ENCODE assay signal across 10 cellular contexts in genomic region chr16:4976079-4976478, GRCh38. TPM values are rescaled to one million over a fixed set of nuclear protein-coding genes. Genes with fewer than 3 reads are reported as not detected.
DNase-seq lines count a peak whose midpoint lies in the region; ATAC-seq and TF ChIP-seq lines count a peak whose summit lies in the region.
"Had no signal": no experiment of that assay in that cellular context is flagged by ENCODE, and none has a peak within 500 bp of the region (broad histone marks: within the 10 kb centered on the region; RNA-seq: fewer than 3 reads in every experiment).

No MANE protein-coding gene starts in this region.

- BruUV-seq in OCI-LY7 (replicated peaks; lab: Mats Ljungman, UMichigan): no TSS peak

- ATAC-seq in GM19395 (IDR thresholded peaks at IDR 0.05; ENCODE audit: unreplicated experiment): peak; percentile 99
- ATAC-seq in HG03039 (IDR thresholded peaks at IDR 0.05; ENCODE audit: unreplicated experiment): peak; percentile 77

- peaks cover 13% of the 10 kb centered on the region for H3K27me3 Mint-ChIP-seq in type B pancreatic cell

- WGBS in transverse colon (ENCODE audit: low coverage in 1 of 2), 2 donors: 80 to 82% methylated on average over 2 of the region's 2 CpGs
- WGBS in adrenal gland, 4 donors: 82 to 97% (median 91%) methylated on average over 2 of the region's 2 CpGs

- CTCF ChIA-PET in OCI-LY7 (lab: Charles Lee; ENCODE audit: unreplicated experiment): interaction anchor here (0.6 kb wide), 1 partner anchor 339 kb away, joined by 3 read pairs; no protein-coding TSS in a partner anchor

- no peaks in the 10 kb centered on the region for H3K36me3 Mint-ChIP-seq in type B pancreatic cell

- DNase-seq in OCI-LY7 (ENCODE audit: low spot score) (peak; percentile 96), transverse colon (no peak), putamen (ENCODE audit: low spot score) (no peak), type B pancreatic cell (ENCODE audit: extremely low spot score, unreplicated experiment) (no peak), adrenal gland (no peak)
- DNase-seq: NCI-H1436 had no signal

- POLR2A ChIA-PET in OCI-LY7 (lab: Charles Lee): interaction anchor here (0.6 to 1.0 kb wide), 3 partner anchors 11 to 697 kb away, joined by 4 read pairs; no protein-coding TSS in a partner anchor

- intact Hi-C loops in OCI-LY7 (cut with micrococcal nuclease; ENCODE audit: unreplicated experiment): no loop called here
- intact Hi-C loops in transverse colon (cut with DNase I; ENCODE audit: low total_unique reads): no loop called here
- intact Hi-C loops in adrenal gland (cut with DNase I): no loop called here

- no peaks in the 10 kb centered on the region for H3K27me3 ChIP-seq in transverse colon
- no peaks in the 10 kb centered on the region for H3K27me3 ChIP-seq in adrenal gland
- H3K27me3 ChIP-seq: cardiac muscle cell had no signal

- no peak overlapping the region for H3K4me3 Mint-ChIP-seq in type B pancreatic cell

- TF ChIP-seq POLR2A in transverse colon (IDR thresholded peaks at IDR 0.05) (no peak), adrenal gland (IDR thresholded peaks at IDR 0.05) (no peak)

- H4K20me1 ChIP-seq in OCI-LY7 (ENCODE audit: insufficient read depth, low read length): no peaks in the 10 kb centered on the region

- no peaks in the 10 kb centered on the region; the same call in 1 of the 2 replicates for H3K36me3 ChIP-seq in OCI-LY7 (ENCODE audit: insufficient read depth, low read length)
- no peaks in the 10 kb centered on the region for H3K36me3 ChIP-seq in transverse colon
- no peaks in the 10 kb centered on the region for H3K36me3 ChIP-seq in adrenal gland (replicated peaks in 1 of 2)
- H3K36me3 ChIP-seq: cardiac muscle cell, thoracic aorta had no signal

- no peaks in the 10 kb centered on the region for H3K9me2 ChIP-seq in OCI-LY7 (ENCODE audit: insufficient read depth, low read length)

- H3K4me2 ChIP-seq in OCI-LY7 (ENCODE audit: low read length): peak overlapping the region; percentile 54

- TF ChIP-seq CTCF in OCI-LY7 (conservative IDR thresholded peaks at IDR 0.05; ENCODE audit: low read length) (no peak), transverse colon (IDR thresholded peaks at IDR 0.05) (no peak), type B pancreatic cell (conservative IDR thresholded peaks at IDR 0.05) (no peak), adrenal gland (IDR thresholded peaks at IDR 0.05) (no peak)

- no peaks in the 10 kb centered on the region for H3K79me2 ChIP-seq in OCI-LY7 (ENCODE audit: insufficient read depth, low read depth, low read length)

- no peaks in the 10 kb centered on the region for H3K4me1 Mint-ChIP-seq in type B pancreatic cell (ENCODE audit: unreplicated experiment)

- H3K9me3 Mint-ChIP-seq in type B pancreatic cell: no peaks in the 10 kb centered on the region

- H2AFZ ChIP-seq in OCI-LY7 (ENCODE audit: low read length): peak overlapping the region; percentile 56; the same call in 1 of the 2 replicates

- H3K27ac ChIP-seq in OCI-LY7 (ENCODE audit: low read depth, low read length, poor library complexity, severe bottlenecking): peak overlapping the region; percentile 80
- peak overlapping the region in 3 of 4 donors; percentile 57 to 73 (median 63) for H3K27ac ChIP-seq in transverse colon
- H3K27ac ChIP-seq in adrenal gland: no peak overlapping the region
- H3K27ac ChIP-seq: cardiac muscle cell, thoracic aorta had no signal

- H3K9me3 ChIP-seq in OCI-LY7 (ENCODE audit: low read length) (peaks cover 8% of the 10 kb centered on the region), transverse colon (no peaks in the 10 kb centered on the region), adrenal gland (replicated peaks in 1 of 3) (no peaks in the 10 kb centered on the region)
- H3K9me3 ChIP-seq: thoracic aorta had no signal

- no peak overlapping the region for H3K27ac Mint-ChIP-seq in type B pancreatic cell

- in situ Hi-C loops in transverse colon (cut with MboI; ENCODE audit: low pct_ligation_motif_present in 1 of 4, low pct_unique_long_range_greater_than_20kb in 1 of 4, low sequenced_read_pairs in 3 of 4): no loop called here

- TF ChIP-seq EP300 in transverse colon (IDR thresholded peaks at IDR 0.05; ENCODE audit: low read depth): no peak

- H3K4me3 ChIP-seq in OCI-LY7 (ENCODE audit: low read depth, low read length, poor library complexity, severe bottlenecking) (peak overlapping the region; percentile 2), transverse colon (no peak overlapping the region), adrenal gland (no peak overlapping the region)
- H3K4me3 ChIP-seq: cardiac muscle cell, thoracic aorta had no signal

- H3K4me1 ChIP-seq in OCI-LY7 (ENCODE audit: insufficient read depth, low read length, poor library complexity, severe bottlenecking): peaks cover 30% of the 10 kb centered on the region
- H3K4me1 ChIP-seq in transverse colon: peaks cover 0 to 3% (median 0%) of the 10 kb centered on the region in 4 donors
- peaks cover 8 to 16% of the 10 kb centered on the region in 2 donors for H3K4me1 ChIP-seq in adrenal gland (replicated peaks in 1 of 2)

RNA-seq across cellular contexts. Expression of gene SEC14L5, which starts 17.9 kb away (rescaled TPM):
- total RNA-seq in OCI-LY7 (2014; rRNA removed; shearing (Covaris generic)): not detected in 2 replicates
- not detected in 2 replicates for total RNA-seq in OCI-LY7 (2022)
- 1 to 10 TPM in 1 of 4 donors, under 1 TPM in 3; 0.32 to 6.2 (median 0.53) TPM for total RNA-seq in transverse colon
- 0.71 and 0.92 TPM in 2 replicates for total RNA-seq in type B pancreatic cell (ENCODE audit: low replicate concordance)
- total RNA-seq in adrenal gland: 1 to 10 TPM in 5 of 8 donors, under 1 TPM in 3; 0.12 to 1.8 (median 1.1) TPM
- polyA plus RNA-seq in adrenal gland: under 1 TPM; 0.16 to 0.56 (median 0.51) TPM
- polyA plus RNA-seq: cardiac muscle cell had no signal

RNA-seq across cellular contexts. Expression of gene PPL, which starts 39.1 kb away (rescaled TPM):
- total RNA-seq in OCI-LY7 (2014; rRNA removed; shearing (Covaris generic)): not detected in 2 replicates
- total RNA-seq in OCI-LY7 (2022): not detected in 2 replicates
- total RNA-seq in transverse colon: 10 to 100 TPM; 13.5 to 28.8 (median 22.8) TPM
- 142 and 428 TPM in 2 replicates for total RNA-seq in type B pancreatic cell (ENCODE audit: low replicate concordance)
- 10 to 100 TPM in 7 of 8 donors, under 1 TPM in 1; 0.74 to 20.9 (median 16.3) TPM for total RNA-seq in adrenal gland
- polyA plus RNA-seq in adrenal gland: 10 to 100 TPM in 1 of 3 donors, 1 to 10 TPM in 1, under 1 TPM in 1; 0.38 to 10.1 (median 4.8) TPM

RNA-seq across cellular contexts. Expression of gene NAGPA, which starts 57.7 kb away (rescaled TPM):
- total RNA-seq in OCI-LY7 (2014; rRNA removed; shearing (Covaris generic)): 12.8 and 15.6 TPM in 2 replicates
- total RNA-seq in OCI-LY7 (2022) (12.2 and 14.6 TPM in 2 replicates), transverse colon (100 to 1,000 TPM in 1 of 4 donors, 10 to 100 TPM in 3; 42.6 to 250 (median 72.7) TPM), type B pancreatic cell (ENCODE audit: low replicate concordance) (16.8 and 18.0 TPM in 2 replicates), adrenal gland (10 to 100 TPM in 7 of 8 donors, 1 to 10 TPM in 1; 6.9 to 47.8 (median 30.2) TPM)
- polyA plus RNA-seq in adrenal gland: 10 to 100 TPM in 2 of 3 donors, 1 to 10 TPM in 1; 4.5 to 23.9 (median 18.9) TPM

Comparison
In these comparisons a context has a peak if more than half of its experiments do, and no peak if none do; other contexts are left out.
1. H3K27ac ChIP-seq: peak in OCI-LY7 (single experiment) and transverse colon (3 of 4); none in adrenal gland (0 of 5).